31 cellular contexts compared by ENCODE assay signal in genomic region chr11:5036671-5037070, GRCh38. TPM values are rescaled to one million over a fixed set of nuclear protein-coding genes. Genes with fewer than 3 reads are reported as not detected.
"Had no signal": no experiment of that assay in that cellular context is flagged by ENCODE, and none has a peak within 500 bp of the region (broad histone marks: within the 10 kb centered on the region; RNA-seq: fewer than 3 reads in every experiment).

No MANE protein-coding gene starts in this region.

- ATAC-seq: activated CD4-positive, alpha-beta T cell treated with anti-CD3 and anti-CD28 coated beads for 36 hours; activated CD8-positive, alpha-beta memory T cell treated with anti-CD3 and anti-CD28 coated beads, Interleukin-2, amount 10 ng/mL, durations not matched to agents 7 days and 5 days; activated CD8-positive, alpha-beta T cell treated with anti-CD3 and anti-CD28 coated beads, Interleukin-2, amount 10 ng/mL, durations not matched to agents 7 days and 5 days; activated naive CD8-positive, alpha-beta T cell treated with anti-CD3 and anti-CD28 coated beads, Interleukin-2, amount 50 U/mL, for 24 hours; body of pancreas; foreskin keratinocyte; gastrocnemius medialis; heart right ventricle; T-cell; T-helper 17 cell had no signal

- H3K4me1 ChIP-seq: adrenal gland, body of pancreas, esophagus muscularis mucosa, foreskin keratinocyte, gastrocnemius medialis, heart right ventricle had no signal

- H3K9me3 ChIP-seq: adrenal gland, body of pancreas, esophagus muscularis mucosa, gastrocnemius medialis had no signal

- DNase-seq: activated CD4-positive, alpha-beta memory T cell treated with anti-CD3 and anti-CD28 coated beads for 36 hours; activated CD4-positive, alpha-beta T cell treated with anti-CD3 and anti-CD28 coated beads for 36 hours; activated CD4-positive, alpha-beta T cell treated with anti-CD3 and anti-CD28 coated beads, Interleukin-2, amount 10 ng/mL, durations not matched to agents 24 days and 14 days; activated CD4-positive, CD25-positive, alpha-beta regulatory T cell; activated CD4-positive, CD25-positive, alpha-beta regulatory T cell treated with anti-CD3 and anti-CD28 coated beads, Interleukin-2, amount 50 U/mL, for 72 hours; activated CD8-positive, alpha-beta memory T cell treated with anti-CD3 and anti-CD28 coated beads, Interleukin-2, amount 10 ng/mL, durations not matched to agents 7 days and 5 days; activated CD8-positive, alpha-beta memory T cell treated with anti-CD3 and anti-CD28 coated beads, Interleukin-2, amount 50 U/mL, for 4 hours; activated CD8-positive, alpha-beta T cell treated with anti-CD3 and anti-CD28 coated beads, Interleukin-2, amount 10 ng/mL, durations not matched to agents 7 days and 5 days; activated effector memory CD4-positive, alpha-beta T cell treated with anti-CD3 and anti-CD28 coated beads, Interleukin-2, amount 50 U/mL, for 16 hours; activated naive CD4-positive, alpha-beta T cell treated with anti-CD3 and anti-CD28 coated beads for 36 hours; activated naive CD8-positive, alpha-beta T cell treated with anti-CD3 and anti-CD28 coated beads for 36 hours; activated naive CD8-positive, alpha-beta T cell treated with anti-CD3 and anti-CD28 coated beads, Interleukin-2, amount 50 U/mL, for 24 hours; activated T-cell treated with anti-CD3 and anti-CD28 coated beads, Interleukin-2, amount 50 U/mL, for 1 hour; activated T-cell treated with anti-CD3 and anti-CD28 coated beads, Interleukin-2, amount 50 U/mL, for 48 hours; adrenal gland; aorta; body of pancreas; effector memory CD4-positive, alpha-beta T cell; endodermal cell; foreskin keratinocyte; gastrocnemius medialis; heart right ventricle; T-cell; T-helper 17 cell had no signal

- H3K27me3 ChIP-seq: adrenal gland, dorsolateral prefrontal cortex, esophagus muscularis mucosa, foreskin keratinocyte, gastrocnemius medialis, heart right ventricle had no signal

- H3K36me3 ChIP-seq: adrenal gland, esophagus muscularis mucosa, gastrocnemius medialis, heart right ventricle had no signal

- H3K4me3 ChIP-seq: adrenal gland, body of pancreas, coronary artery, dorsolateral prefrontal cortex, esophagus muscularis mucosa, gastrocnemius medialis, heart right ventricle had no signal

- H3K27ac ChIP-seq: adrenal gland, body of pancreas, coronary artery, esophagus muscularis mucosa, foreskin keratinocyte, gastrocnemius medialis, heart right ventricle had no signal

RNA-seq across cellular contexts. Expression of gene OR52J3, which starts 9.7 kb away (rescaled TPM):
- total RNA-seq: activated CD4-positive, alpha-beta memory T cell treated with anti-CD3 and anti-CD28 coated beads for 36 hours; activated CD4-positive, alpha-beta T cell treated with anti-CD3 and anti-CD28 coated beads for 36 hours; activated CD4-positive, alpha-beta T cell treated with anti-CD3 and anti-CD28 coated beads, Interleukin-2, amount 10 ng/mL, durations not matched to agents 24 days and 14 days; activated CD8-positive, alpha-beta memory T cell treated with anti-CD3 and anti-CD28 coated beads for 36 hours; activated CD8-positive, alpha-beta memory T cell treated with anti-CD3 and anti-CD28 coated beads, Interleukin-2, amount 10 ng/mL, durations not matched to agents 7 days and 5 days; activated CD8-positive, alpha-beta T cell treated with anti-CD3 and anti-CD28 coated beads, Interleukin-2, amount 10 ng/mL, durations not matched to agents 7 days and 5 days; activated naive CD4-positive, alpha-beta T cell treated with anti-CD3 and anti-CD28 coated beads for 36 hours; activated naive CD8-positive, alpha-beta T cell treated with anti-CD3 and anti-CD28 coated beads for 36 hours; activated T-helper 1 cell treated with anti-CD3 and anti-CD28 coated beads, Interleukin-12 subunit alpha, Interleukin-12 subunit beta, Interleukin-2, Interleukin-4 antibody, amounts not matched to agents 30 ng/mL and 10 ng/mL and 1 ng/mL, durations not matched to agents 14 hours and 24 hours and 36 hours; activated T-helper 2 cell treated with anti-CD3 and anti-CD28 coated beads, Interferon-gamma antibody, Interleukin-2, Interleukin-4, amounts not matched to agents 10 μg/mL and 5 μg/mL and 100 μg/mL, durations not matched to agents 14 hours and 24 hours and 36 hours; adrenal gland; aorta; body of pancreas; endodermal cell; epithelial cell of proximal tubule; esophagus muscularis mucosa; foreskin keratinocyte; gastrocnemius medialis; heart right ventricle; T-cell; T-helper 17 cell had no signal
- polyA plus RNA-seq: adrenal gland, aorta, foreskin keratinocyte, heart right ventricle had no signal

RNA-seq across cellular contexts. Expression of gene OR52E2, which starts 22.8 kb away (rescaled TPM):
- total RNA-seq: activated CD4-positive, alpha-beta memory T cell treated with anti-CD3 and anti-CD28 coated beads for 36 hours; activated CD4-positive, alpha-beta T cell treated with anti-CD3 and anti-CD28 coated beads for 36 hours; activated CD4-positive, alpha-beta T cell treated with anti-CD3 and anti-CD28 coated beads, Interleukin-2, amount 10 ng/mL, durations not matched to agents 24 days and 14 days; activated CD8-positive, alpha-beta memory T cell treated with anti-CD3 and anti-CD28 coated beads for 36 hours; activated CD8-positive, alpha-beta memory T cell treated with anti-CD3 and anti-CD28 coated beads, Interleukin-2, amount 10 ng/mL, durations not matched to agents 7 days and 5 days; activated CD8-positive, alpha-beta T cell treated with anti-CD3 and anti-CD28 coated beads, Interleukin-2, amount 10 ng/mL, durations not matched to agents 7 days and 5 days; activated naive CD4-positive, alpha-beta T cell treated with anti-CD3 and anti-CD28 coated beads for 36 hours; activated naive CD8-positive, alpha-beta T cell treated with anti-CD3 and anti-CD28 coated beads for 36 hours; activated T-helper 1 cell treated with anti-CD3 and anti-CD28 coated beads, Interleukin-12 subunit alpha, Interleukin-12 subunit beta, Interleukin-2, Interleukin-4 antibody, amounts not matched to agents 30 ng/mL and 10 ng/mL and 1 ng/mL, durations not matched to agents 14 hours and 24 hours and 36 hours; activated T-helper 2 cell treated with anti-CD3 and anti-CD28 coated beads, Interferon-gamma antibody, Interleukin-2, Interleukin-4, amounts not matched to agents 10 μg/mL and 5 μg/mL and 100 μg/mL, durations not matched to agents 14 hours and 24 hours and 36 hours; adrenal gland; aorta; body of pancreas; dorsolateral prefrontal cortex; endodermal cell; epithelial cell of proximal tubule; esophagus muscularis mucosa; foreskin keratinocyte; gastrocnemius medialis; heart right ventricle; T-cell; T-helper 17 cell had no signal
- polyA plus RNA-seq: adrenal gland, aorta, foreskin keratinocyte, heart right ventricle had no signal

RNA-seq across cellular contexts. Expression of gene OR52E1, which starts 32.7 kb away (rescaled TPM):
- total RNA-seq: activated CD4-positive, alpha-beta memory T cell treated with anti-CD3 and anti-CD28 coated beads for 36 hours; activated CD4-positive, alpha-beta T cell treated with anti-CD3 and anti-CD28 coated beads for 36 hours; activated CD4-positive, alpha-beta T cell treated with anti-CD3 and anti-CD28 coated beads, Interleukin-2, amount 10 ng/mL, durations not matched to agents 24 days and 14 days; activated CD8-positive, alpha-beta memory T cell treated with anti-CD3 and anti-CD28 coated beads for 36 hours; activated CD8-positive, alpha-beta memory T cell treated with anti-CD3 and anti-CD28 coated beads, Interleukin-2, amount 10 ng/mL, durations not matched to agents 7 days and 5 days; activated CD8-positive, alpha-beta T cell treated with anti-CD3 and anti-CD28 coated beads, Interleukin-2, amount 10 ng/mL, durations not matched to agents 7 days and 5 days; activated naive CD4-positive, alpha-beta T cell treated with anti-CD3 and anti-CD28 coated beads for 36 hours; activated naive CD8-positive, alpha-beta T cell treated with anti-CD3 and anti-CD28 coated beads for 36 hours; activated T-helper 1 cell treated with anti-CD3 and anti-CD28 coated beads, Interleukin-12 subunit alpha, Interleukin-12 subunit beta, Interleukin-2, Interleukin-4 antibody, amounts not matched to agents 30 ng/mL and 10 ng/mL and 1 ng/mL, durations not matched to agents 14 hours and 24 hours and 36 hours; activated T-helper 2 cell treated with anti-CD3 and anti-CD28 coated beads, Interferon-gamma antibody, Interleukin-2, Interleukin-4, amounts not matched to agents 10 μg/mL and 5 μg/mL and 100 μg/mL, durations not matched to agents 14 hours and 24 hours and 36 hours; adrenal gland; aorta; body of pancreas; endodermal cell; epithelial cell of proximal tubule; esophagus muscularis mucosa; foreskin keratinocyte; gastrocnemius medialis; heart right ventricle; T-cell; T-helper 17 cell had no signal
- polyA plus RNA-seq: adrenal gland, aorta, foreskin keratinocyte, heart right ventricle had no signal

RNA-seq across cellular contexts. Expression of gene OR51L1, which starts 42.0 kb away (rescaled TPM):
- total RNA-seq: activated CD4-positive, alpha-beta memory T cell treated with anti-CD3 and anti-CD28 coated beads for 36 hours; activated CD4-positive, alpha-beta T cell treated with anti-CD3 and anti-CD28 coated beads for 36 hours; activated CD4-positive, alpha-beta T cell treated with anti-CD3 and anti-CD28 coated beads, Interleukin-2, amount 10 ng/mL, durations not matched to agents 24 days and 14 days; activated CD8-positive, alpha-beta memory T cell treated with anti-CD3 and anti-CD28 coated beads for 36 hours; activated CD8-positive, alpha-beta memory T cell treated with anti-CD3 and anti-CD28 coated beads, Interleukin-2, amount 10 ng/mL, durations not matched to agents 7 days and 5 days; activated CD8-positive, alpha-beta T cell treated with anti-CD3 and anti-CD28 coated beads, Interleukin-2, amount 10 ng/mL, durations not matched to agents 7 days and 5 days; activated naive CD4-positive, alpha-beta T cell treated with anti-CD3 and anti-CD28 coated beads for 36 hours; activated naive CD8-positive, alpha-beta T cell treated with anti-CD3 and anti-CD28 coated beads for 36 hours; activated T-helper 1 cell treated with anti-CD3 and anti-CD28 coated beads, Interleukin-12 subunit alpha, Interleukin-12 subunit beta, Interleukin-2, Interleukin-4 antibody, amounts not matched to agents 30 ng/mL and 10 ng/mL and 1 ng/mL, durations not matched to agents 14 hours and 24 hours and 36 hours; activated T-helper 2 cell treated with anti-CD3 and anti-CD28 coated beads, Interferon-gamma antibody, Interleukin-2, Interleukin-4, amounts not matched to agents 10 μg/mL and 5 μg/mL and 100 μg/mL, durations not matched to agents 14 hours and 24 hours and 36 hours; adrenal gland; aorta; body of pancreas; endodermal cell; epithelial cell of proximal tubule; esophagus muscularis mucosa; foreskin keratinocyte; gastrocnemius medialis; heart right ventricle; T-cell; T-helper 17 cell had no signal
- polyA plus RNA-seq: adrenal gland, aorta, foreskin keratinocyte, heart right ventricle had no signal
